ENCODE assay signal across 11 cellular contexts in genomic region chr1:84164567-84165021, GRCh38. TPM values are rescaled to one million over a fixed set of nuclear protein-coding genes. Genes with fewer than 3 reads are reported as not detected.
A peak's percentile ranks its signal among the peaks of the same experiment; 100 is the strongest.
DNase-seq lines count a peak whose midpoint lies in the region; ATAC-seq and TF ChIP-seq lines count a peak whose summit lies in the region.
"Had no signal": no experiment of that assay in that cellular context is flagged by ENCODE, and none has a peak within 500 bp of the region (broad histone marks: within the 10 kb centered on the region; RNA-seq: fewer than 3 reads in every experiment).

No MANE protein-coding gene starts in this region.

- no peak for TF ChIP-seq CTCF in astrocyte of the cerebellum (IDR thresholded peaks at IDR 0.05; ENCODE audit: low read depth, low read length, missing control alignments)

- no peaks in the 10 kb centered on the region for H3K27me3 Mint-ChIP-seq in activated CD4-positive, alpha-beta T cell treated with anti-CD3 and anti-CD28 coated beads, Interleukin-2, amount 10 ng/mL, durations not matched to agents 24 days and 14 days

- H3K27ac Mint-ChIP-seq in activated CD4-positive, alpha-beta T cell treated with anti-CD3 and anti-CD28 coated beads, Interleukin-2, amount 10 ng/mL, durations not matched to agents 24 days and 14 days = peak overlapping the region; percentile 54
- H3K27ac Mint-ChIP-seq: GM23338 had no signal

- H3K4me3 Mint-ChIP-seq in activated CD4-positive, alpha-beta T cell treated with anti-CD3 and anti-CD28 coated beads, Interleukin-2, amount 10 ng/mL, durations not matched to agents 24 days and 14 days = peak overlapping the region; percentile 70
- H3K4me3 Mint-ChIP-seq: GM23338 had no signal

- intact Hi-C loops in activated CD4-positive, alpha-beta T cell treated with anti-CD3 and anti-CD28 coated beads, Interleukin-2, amount 10 ng/mL, durations not matched to agents 24 days and 14 days (cut with micrococcal nuclease) = no loop called here

- no peak for ATAC-seq in HG03521 (IDR thresholded peaks at IDR 0.05; ENCODE audit: unreplicated experiment)
- no peak for ATAC-seq in HG03460 (IDR thresholded peaks at IDR 0.05; ENCODE audit: unreplicated experiment)
- ATAC-seq: GM12878, GM23338 had no signal

- H3K4me3 ChIP-seq in astrocyte of the cerebellum (ENCODE audit: low read depth, low read length) = peak overlapping the region; percentile 15
- H3K4me3 ChIP-seq: GM12878, GM23338 had no signal

- H3K9me3 Mint-ChIP-seq in activated CD4-positive, alpha-beta T cell treated with anti-CD3 and anti-CD28 coated beads, Interleukin-2, amount 10 ng/mL, durations not matched to agents 24 days and 14 days = peaks cover 3% of the 10 kb centered on the region
- H3K9me3 Mint-ChIP-seq: GM23338 had no signal

- H3K36me3 Mint-ChIP-seq in activated CD4-positive, alpha-beta T cell treated with anti-CD3 and anti-CD28 coated beads, Interleukin-2, amount 10 ng/mL, durations not matched to agents 24 days and 14 days (ENCODE audit: low read depth) = peaks cover 18% of the 10 kb centered on the region

- no peak for DNase-seq in activated CD4-positive, alpha-beta T cell treated with anti-CD3 and anti-CD28 coated beads, Interleukin-2, amount 10 ng/mL, durations not matched to agents 24 days and 14 days
- DNase-seq in activated CD4-positive, alpha-beta T cell treated with anti-CD3 and anti-CD28 coated beads for 1 hour = no peak
- DNase-seq in NCI-H2227 treated with DMSO at 0.1 percent for 48 hours (lab: John Stamatoyannopoulos, UW) (peak; percentile 91), astrocyte of the cerebellum (ENCODE audit: low read depth) (no peak), pons (ENCODE audit: low spot score) (peak; percentile 84), NOMO-1 treated with DMSO at 0.1 percent for 48 hours (lab: John Stamatoyannopoulos, UW; ENCODE audit: unreplicated experiment) (no peak)
- DNase-seq: NCI-H510A treated with DMSO at 0.1 percent for 48 hours had no signal

- in situ Hi-C loops in astrocyte of the cerebellum (cut with HindIII; ENCODE audit: low sequenced_read_pairs) = no loop called here

- peaks cover 44% of the 10 kb centered on the region for H3K4me1 Mint-ChIP-seq in activated CD4-positive, alpha-beta T cell treated with anti-CD3 and anti-CD28 coated beads, Interleukin-2, amount 10 ng/mL, durations not matched to agents 24 days and 14 days

RNA-seq across cellular contexts. Expression of gene PRKACB, which starts 20.5 kb away (rescaled TPM):
- total RNA-seq in activated CD4-positive, alpha-beta T cell treated with anti-CD3 and anti-CD28 coated beads, Interleukin-2, amount 10 ng/mL, durations not matched to agents 24 days and 14 days = 19.1 and 19.3 TPM in 2 replicates

Comparison
In these comparisons a context has a peak if more than half of its experiments do, and no peak if none do; other contexts are left out.
1. DNase-seq: peak in NCI-H2227 treated with DMSO at 0.1 percent for 48 hours (single experiment) and pons (single experiment); none in activated CD4-positive, alpha-beta T cell treated with anti-CD3 and anti-CD28 coated beads, Interleukin-2, amount 10 ng/mL, durations not matched to agents 24 days and 14 days (single experiment), activated CD4-positive, alpha-beta T cell treated with anti-CD3 and anti-CD28 coated beads for 1 hour (single experiment), astrocyte of the cerebellum (single experiment) and NOMO-1 treated with DMSO at 0.1 percent for 48 hours (single experiment).